In genomic region chr18:5456577-5457466, GRCh38 we compare ENCODE assay signal across 8 cellular contexts.
A peak's percentile ranks its signal among the peaks of the same experiment; 100 is the strongest.
DNase-seq lines count a peak whose midpoint lies in the region; ATAC-seq, FAIRE-seq and TF ChIP-seq lines count a peak whose summit lies in the region.

No MANE protein-coding gene starts in this region.

- CTCF ChIA-PET in MCF 10A (lab: Yijun Ruan, JAX) (interaction anchor here (0.5 to 1.7 kb wide), 9 partner anchors 10 to 378 kb away, joined by 3 to 5 read pairs (median 4); no protein-coding TSS in a partner anchor), mammary epithelial cell (lab: Charles Lee; ENCODE audit: low non-redundant PET) (no interaction called here)

- H3K4me3 Mint-ChIP-seq in MCF 10A (ENCODE audit: unreplicated experiment) (peak overlapping the region; percentile 31), astrocyte (ENCODE audit: unreplicated experiment) (no peak overlapping the region), immature natural killer cell (peak overlapping the region; percentile 33 to 83 (median 69))
- peak overlapping the region; percentile 73 to 76 for H3K4me3 Mint-ChIP-seq in stimulated activated naive B cell treated with anti-CD40 and anti-IgM and Interleukin-4, amounts not matched to agents 10 μg/mL and 1 μg/mL and 100 μg/mL, for 72 hours

- H3K9me3 ChIP-seq in mammary epithelial cell (replicated peaks; ENCODE audit: insufficient read depth, low read length) (peaks cover 7% of the 10 kb centered on the region), HUES64 (ENCODE audit: insufficient read depth, low read depth, low read length) (no peaks in the 10 kb centered on the region), astrocyte (ENCODE audit: insufficient read depth, low read depth, low read length) (no peaks in the 10 kb centered on the region)
- H3K9me3 ChIP-seq in effector memory CD4-positive, alpha-beta T cell (ENCODE audit: control insufficient read depth, low read length), result no peaks in the 10 kb centered on the region

- no peaks in the 10 kb centered on the region for H3K27me3 Mint-ChIP-seq in MCF 10A (ENCODE audit: insufficient read depth, unreplicated experiment)
- H3K27me3 Mint-ChIP-seq in astrocyte (ENCODE audit: low read depth, unreplicated experiment), result no peaks in the 10 kb centered on the region
- peaks cover 0 to 10% (median 2%) of the 10 kb centered on the region in 3 donors for H3K27me3 Mint-ChIP-seq in immature natural killer cell (ENCODE audit: low read depth in 3 of 3)
- no peaks in the 10 kb centered on the region for H3K27me3 Mint-ChIP-seq in stimulated activated naive B cell treated with anti-CD40 and anti-IgM and Interleukin-4, amounts not matched to agents 10 μg/mL and 1 μg/mL and 100 μg/mL, for 72 hours

- DNase-seq in MCF 10A (ENCODE audit: unreplicated experiment) (peak; percentile 17), mammary epithelial cell (no peak), astrocyte (ENCODE audit: low read depth) (peak; percentile 29), immature natural killer cell (peak; percentile 17 to 24 (median 22)), DMS153 treated with DMSO at 0.1 percent for 48 hours (lab: John Stamatoyannopoulos, UW; ENCODE audit: unreplicated experiment) (no peak)
- DNase-seq in stimulated activated naive B cell treated with anti-CD40 and anti-IgM and Interleukin-4, amounts not matched to agents 10 μg/mL and 1 μg/mL and 100 μg/mL, for 72 hours, result no peak
- no peak for DNase-seq in effector memory CD4-positive, alpha-beta T cell

- H3K27me3 ChIP-seq in mammary epithelial cell (ENCODE audit: insufficient read depth, low read length) (no peaks in the 10 kb centered on the region), HUES64 (ENCODE audit: insufficient read depth, low read length) (no peaks in the 10 kb centered on the region), astrocyte (ENCODE audit: insufficient read depth, low read length) (no peaks in the 10 kb centered on the region)
- H3K27me3 ChIP-seq in effector memory CD4-positive, alpha-beta T cell (replicated peaks; ENCODE audit: control insufficient read depth, insufficient read depth, low read length, poor library complexity, severe bottlenecking), result no peaks in the 10 kb centered on the region

- FAIRE-seq in astrocyte (lab: Jason Lieb, UNC), result peak; percentile 41

- BruUV-seq in MCF 10A (replicated peaks; lab: Mats Ljungman, UMichigan), result no TSS peak
- BruUV-seq in mammary epithelial cell (replicated peaks; lab: Mats Ljungman, UMichigan), result no TSS peak

- H3K36me3 Mint-ChIP-seq in MCF 10A (ENCODE audit: insufficient read depth, unreplicated experiment) (no peaks in the 10 kb centered on the region), astrocyte (ENCODE audit: low read depth, unreplicated experiment) (no peaks in the 10 kb centered on the region), immature natural killer cell (no peaks in the 10 kb centered on the region)
- H3K36me3 Mint-ChIP-seq in stimulated activated naive B cell treated with anti-CD40 and anti-IgM and Interleukin-4, amounts not matched to agents 10 μg/mL and 1 μg/mL and 100 μg/mL, for 72 hours, result no peaks in the 10 kb centered on the region

- 62% methylated on average over 15 of the region's 15 CpGs for WGBS in mammary epithelial cell (ENCODE audit: low coverage, missing lambda C conversion rate)
- WGBS in HUES64, result 42% methylated on average over 14 of the region's 15 CpGs

- H3K4me1 Mint-ChIP-seq in MCF 10A (ENCODE audit: insufficient read depth, unreplicated experiment) (no peaks in the 10 kb centered on the region), astrocyte (ENCODE audit: low read depth, unreplicated experiment) (peaks cover 31% of the 10 kb centered on the region), immature natural killer cell (peaks cover 7 to 25% of the 10 kb centered on the region in 2 donors)
- H3K4me1 Mint-ChIP-seq in stimulated activated naive B cell treated with anti-CD40 and anti-IgM and Interleukin-4, amounts not matched to agents 10 μg/mL and 1 μg/mL and 100 μg/mL, for 72 hours, result peaks cover 5 to 6% of the 10 kb centered on the region in 2 donors

- H3K27ac Mint-ChIP-seq in MCF 10A (ENCODE audit: low read depth, unreplicated experiment) (no peak overlapping the region), astrocyte (ENCODE audit: unreplicated experiment) (no peak overlapping the region), immature natural killer cell (peak overlapping the region in 5 of 6 donors; percentile 70 to 91 (median 79))
- H3K27ac Mint-ChIP-seq in stimulated activated naive B cell treated with anti-CD40 and anti-IgM and Interleukin-4, amounts not matched to agents 10 μg/mL and 1 μg/mL and 100 μg/mL, for 72 hours, result no peak overlapping the region

- no peak overlapping the region for H3K27ac ChIP-seq in mammary epithelial cell (ENCODE audit: insufficient read depth, low read depth, low read length)
- H3K27ac ChIP-seq in HUES64 (ENCODE audit: low read depth, low read length), result no peak overlapping the region
- H3K27ac ChIP-seq in astrocyte (ENCODE audit: low read depth, low read length), result peak overlapping the region; percentile 72
- no peak overlapping the region for H3K27ac ChIP-seq in effector memory CD4-positive, alpha-beta T cell (ENCODE audit: insufficient read depth, low read length, poor library complexity, severe bottlenecking)

- no peak overlapping the region for H3K9ac ChIP-seq in mammary epithelial cell (ENCODE audit: insufficient read depth, low read length)
- no peak overlapping the region for H3K9ac ChIP-seq in HUES64 (ENCODE audit: low read depth, low read length)
- H3K9ac ChIP-seq in astrocyte (ENCODE audit: low read length), result peak overlapping the region; percentile 75

- no peaks in the 10 kb centered on the region for H4K20me1 ChIP-seq in mammary epithelial cell (ENCODE audit: insufficient read depth, low read length)
- no peaks in the 10 kb centered on the region for H4K20me1 ChIP-seq in astrocyte (ENCODE audit: insufficient read depth, low read length)

- H2AFZ ChIP-seq in mammary epithelial cell (ENCODE audit: low read depth, low read length) (no peak overlapping the region), astrocyte (ENCODE audit: low read depth, low read length) (peak overlapping the region; percentile 82)

- H3K4me3 ChIP-seq in mammary epithelial cell (replicated peaks in 1 of 3; ENCODE audit: insufficient read depth in 1 of 3, low read depth in 2 of 3, low read length in 3 of 3) (no peak overlapping the region), HUES64 (ENCODE audit: low read length) (peak overlapping the region; percentile 27), astrocyte (ENCODE audit: insufficient read depth, low read depth, low read length) (no peak overlapping the region)
- no peak overlapping the region for H3K4me3 ChIP-seq in effector memory CD4-positive, alpha-beta T cell (ENCODE audit: insufficient read depth, low read depth, low read length, poor library complexity, severe bottlenecking)

- H3K4me1 ChIP-seq in mammary epithelial cell (ENCODE audit: insufficient read depth, low read length) (no peaks in the 10 kb centered on the region), HUES64 (ENCODE audit: insufficient read depth, low read length) (peaks cover 5% of the 10 kb centered on the region; the same call in 1 of the 2 replicates), astrocyte (ENCODE audit: insufficient read depth, low read length) (peaks cover 13% of the 10 kb centered on the region)
- H3K4me1 ChIP-seq in effector memory CD4-positive, alpha-beta T cell (ENCODE audit: control insufficient read depth, insufficient read depth, low read length, poor library complexity, severe bottlenecking), result no peaks in the 10 kb centered on the region

- H3K36me3 ChIP-seq in mammary epithelial cell (ENCODE audit: insufficient read depth, low read length) (no peaks in the 10 kb centered on the region), HUES64 (ENCODE audit: insufficient read depth, low read length) (no peaks in the 10 kb centered on the region), astrocyte (ENCODE audit: insufficient read depth, low read length) (no peaks in the 10 kb centered on the region)
- no peaks in the 10 kb centered on the region for H3K36me3 ChIP-seq in effector memory CD4-positive, alpha-beta T cell (ENCODE audit: control insufficient read depth, insufficient read depth, low read length)

- H3K4me2 ChIP-seq in mammary epithelial cell (ENCODE audit: insufficient read depth, low read depth, low read length), result no peak overlapping the region
- H3K4me2 ChIP-seq in astrocyte (ENCODE audit: low read length), result peak overlapping the region; percentile 78

- POLR2A ChIA-PET in MCF 10A (lab: Yijun Ruan, JAX), result interaction anchor here (0.7 to 1.2 kb wide), 3 partner anchors 13 to 90 kb away, joined by 3 to 5 read pairs (median 3); no protein-coding TSS in a partner anchor

- no peaks in the 10 kb centered on the region for H3K79me2 ChIP-seq in mammary epithelial cell (ENCODE audit: insufficient read depth, low read length)
- H3K79me2 ChIP-seq in astrocyte (ENCODE audit: insufficient read depth, low read length), result no peaks in the 10 kb centered on the region

- TF ChIP-seq CTCF in MCF 10A (IDR thresholded peaks at IDR 0.05; ENCODE audit: unreplicated experiment), result peak; percentile 30
- TF ChIP-seq CTCF in mammary epithelial cell (conservative IDR thresholded peaks at IDR 0.05 in 1 of 2, IDR thresholded peaks at IDR 0.05 in 1 of 2; ENCODE audit: extremely low read depth in 1 of 2, insufficient read depth in 1 of 2, low read depth in 1 of 2, low read length in 2 of 2), result no peak
- peak; percentile 51 for TF ChIP-seq CTCF in astrocyte (IDR thresholded peaks at IDR 0.05; ENCODE audit: insufficient read depth, low read depth, low read length)

- dilution Hi-C loops in mammary epithelial cell (cut with HindIII; ENCODE audit: low sequenced_read_pairs), result no loop called here

- in situ Hi-C loops in mammary epithelial cell (cut with MboI; ENCODE audit: low sequenced_read_pairs in 2 of 2), result no loop called here

- H3K9me3 Mint-ChIP-seq in MCF 10A (ENCODE audit: unreplicated experiment), result no peaks in the 10 kb centered on the region
- H3K9me3 Mint-ChIP-seq in astrocyte (ENCODE audit: unreplicated experiment), result no peaks in the 10 kb centered on the region
- no peaks in the 10 kb centered on the region for H3K9me3 Mint-ChIP-seq in immature natural killer cell
- no peaks in the 10 kb centered on the region for H3K9me3 Mint-ChIP-seq in stimulated activated naive B cell treated with anti-CD40 and anti-IgM and Interleukin-4, amounts not matched to agents 10 μg/mL and 1 μg/mL and 100 μg/mL, for 72 hours

- ATAC-seq in stimulated activated naive B cell treated with anti-CD40 and anti-IgM and Interleukin-4, amounts not matched to agents 10 μg/mL and 1 μg/mL and 100 μg/mL, for 72 hours (replicated peaks), result peak; percentile 72 to 77

- intact Hi-C loops in MCF 10A (cut with micrococcal nuclease), result loop anchor here (1.0 to 10.0 kb wide), 3 partner anchors 89 to 1438 kb away; no protein-coding TSS in a partner anchor
- intact Hi-C loops in mammary epithelial cell (cut with micrococcal nuclease), result no loop called here

Comparison
In these comparisons a context has a peak if more than half of its experiments do, and no peak if none do; other contexts are left out.
1. DNase-seq: peak in MCF 10A (single experiment), astrocyte (single experiment) and immature natural killer cell (3 of 3); none in mammary epithelial cell (single experiment), stimulated activated naive B cell treated with anti-CD40 and anti-IgM and Interleukin-4, amounts not matched to agents 10 μg/mL and 1 μg/mL and 100 μg/mL, for 72 hours (single experiment), effector memory CD4-positive, alpha-beta T cell (0 of 3) and DMS153 treated with DMSO at 0.1 percent for 48 hours (single experiment).
2. CTCF ChIP-seq: peak in MCF 10A (single experiment) and astrocyte (single experiment); none in mammary epithelial cell (0 of 2).
3. H3K27ac Mint-ChIP-seq: peak in immature natural killer cell (5 of 6); none in MCF 10A (single experiment), astrocyte (single experiment) and stimulated activated naive B cell treated with anti-CD40 and anti-IgM and Interleukin-4, amounts not matched to agents 10 μg/mL and 1 μg/mL and 100 μg/mL, for 72 hours (single experiment).